ENCODE assay signal across 11 cellular contexts in genomic region chr4:174136013-174136412, GRCh38.
DNase-seq lines count a peak whose midpoint lies in the region; ATAC-seq and TF ChIP-seq lines count a peak whose summit lies in the region.
"Had no signal": no experiment of that assay in that cellular context is flagged by ENCODE, and none has a peak within 500 bp of the region (broad histone marks: within the 10 kb centered on the region; RNA-seq: fewer than 3 reads in every experiment).

No MANE protein-coding gene starts in this region.

- H3K4me1 ChIP-seq in cardiac muscle cell (ENCODE audit: low read depth) (no peaks in the 10 kb centered on the region), esophagus muscularis mucosa (peaks cover 0 to 33% (median 18%) of the 10 kb centered on the region in 4 donors), thyroid gland (peaks cover 0 to 5% of the 10 kb centered on the region in 2 donors), mucosa of descending colon (ENCODE audit: low read depth) (no peaks in the 10 kb centered on the region)
- H3K4me1 ChIP-seq: body of pancreas had no signal

- no peaks in the 10 kb centered on the region for H3K9me3 Mint-ChIP-seq in neural crest cell

- H3K9me3 ChIP-seq in cardiac muscle cell (ENCODE audit: low read depth) (no peaks in the 10 kb centered on the region), esophagus muscularis mucosa (no peaks in the 10 kb centered on the region), thyroid gland (no peaks in the 10 kb centered on the region), mucosa of descending colon (no peaks in the 10 kb centered on the region)
- H3K9me3 ChIP-seq: body of pancreas had no signal

- H3K27ac Mint-ChIP-seq in neural crest cell (ENCODE audit: unreplicated experiment) = no peak overlapping the region
- H3K27ac Mint-ChIP-seq: activated CD8-positive, alpha-beta T cell treated with anti-CD3 and anti-CD28 coated beads, Interleukin-2, amount 10 ng/mL, durations not matched to agents 7 days and 5 days had no signal

- H3K36me3 ChIP-seq in cardiac muscle cell = no peaks in the 10 kb centered on the region
- no peaks in the 10 kb centered on the region for H3K36me3 ChIP-seq in esophagus muscularis mucosa
- H3K36me3 ChIP-seq in thyroid gland = no peaks in the 10 kb centered on the region
- no peaks in the 10 kb centered on the region for H3K36me3 ChIP-seq in mucosa of descending colon (ENCODE audit: low read depth)

- H3K4me3 Mint-ChIP-seq in neural crest cell = peak overlapping the region; percentile 78
- H3K4me3 Mint-ChIP-seq: activated CD8-positive, alpha-beta T cell treated with anti-CD3 and anti-CD28 coated beads, Interleukin-2, amount 10 ng/mL, durations not matched to agents 7 days and 5 days had no signal

- 41% methylated on average over 9 of the region's 9 CpGs for WGBS in esophagus muscularis mucosa
- 40 to 46% methylated on average over 9 of the region's 9 CpGs for WGBS in thyroid gland, 2 donors

- no peak overlapping the region for H3K4me3 ChIP-seq in cardiac muscle cell
- H3K4me3 ChIP-seq in esophagus muscularis mucosa = peak overlapping the region; percentile 41 to 52 (median 46)
- no peak overlapping the region for H3K4me3 ChIP-seq in thyroid gland (replicated peaks in 1 of 3)
- H3K4me3 ChIP-seq in mucosa of descending colon = no peak overlapping the region
- H3K4me3 ChIP-seq: body of pancreas had no signal

- intact Hi-C loops in Right ventricle myocardium inferior (cut with DNase I) (no loop called here), esophagus muscularis mucosa (cut with DNase I) (no loop called here), thyroid gland (cut with DNase I) (no loop called here), mucosa of descending colon (cut with DNase I, micrococcal nuclease) (no loop called here)

- DNase-seq in cardiac muscle cell (ENCODE audit: low read depth in 1 of 2, low spot score in 1 of 2) (peak; percentile 19 to 38), Right ventricle myocardium inferior (ENCODE audit: missing footprints) (no peak), esophagus muscularis mucosa (ENCODE audit: extremely low spot score) (no peak), neural crest cell (ENCODE audit: low read depth, low spot score) (no peak), thyroid gland (no peak), Kasumi-1 (lab: John Stamatoyannopoulos, UW) (no peak), mucosa of descending colon (no peak)
- DNase-seq in stimulated activated CD8-positive, alpha-beta memory T cell treated with anti-CD3 and anti-CD28 coated beads, Interleukin-4, amount 100 ng/mL, for 48 hours = no peak
- DNase-seq: activated CD8-positive, alpha-beta T cell treated with anti-CD3 and anti-CD28 coated beads, Interleukin-2, amount 10 ng/mL, durations not matched to agents 7 days and 5 days; MV-4-11 had no signal

- H3K36me3 Mint-ChIP-seq in neural crest cell (ENCODE audit: low read depth) = no peaks in the 10 kb centered on the region

- no peak overlapping the region for H3K27ac ChIP-seq in cardiac muscle cell
- peak overlapping the region; percentile 66 to 83 (median 74) for H3K27ac ChIP-seq in esophagus muscularis mucosa (replicated peaks in 1 of 4)
- H3K27ac ChIP-seq in thyroid gland = no peak overlapping the region

- peaks cover 20% of the 10 kb centered on the region for H3K27me3 Mint-ChIP-seq in neural crest cell (ENCODE audit: low read depth)

- no peak for TF ChIP-seq POLR2A in esophagus muscularis mucosa (IDR thresholded peaks at IDR 0.05; ENCODE audit: low read depth)
- TF ChIP-seq POLR2A in thyroid gland (IDR thresholded peaks at IDR 0.05) = no peak

- H3K4me1 Mint-ChIP-seq in neural crest cell = peaks cover 15% of the 10 kb centered on the region

- H3K27me3 ChIP-seq in cardiac muscle cell = no peaks in the 10 kb centered on the region
- no peaks in the 10 kb centered on the region for H3K27me3 ChIP-seq in esophagus muscularis mucosa
- no peaks in the 10 kb centered on the region for H3K27me3 ChIP-seq in thyroid gland

- ATAC-seq in Right ventricle myocardium inferior (no peak), mucosa of descending colon (no peak)
- ATAC-seq: activated CD8-positive, alpha-beta T cell treated with anti-CD3 and anti-CD28 coated beads, Interleukin-2, amount 10 ng/mL, durations not matched to agents 7 days and 5 days; body of pancreas had no signal

- no peak for TF ChIP-seq EP300 in esophagus muscularis mucosa (IDR thresholded peaks at IDR 0.05)

- TF ChIP-seq CTCF in cardiac muscle cell (IDR thresholded peaks at IDR 0.05; ENCODE audit: low read depth, low read length) (no peak), esophagus muscularis mucosa (IDR thresholded peaks at IDR 0.05) (no peak), neural crest cell (conservative IDR thresholded peaks at IDR 0.05) (no peak), thyroid gland (IDR thresholded peaks at IDR 0.05) (no peak), mucosa of descending colon (IDR thresholded peaks at IDR 0.05) (no peak)

Comparison
In these comparisons a context has a peak if more than half of its experiments do, and no peak if none do; other contexts are left out.
1. DNase-seq: peak in cardiac muscle cell (2 of 2); none in Right ventricle myocardium inferior (single experiment), esophagus muscularis mucosa (single experiment), neural crest cell (single experiment), thyroid gland (0 of 2), Kasumi-1 (0 of 2), mucosa of descending colon (0 of 3) and stimulated activated CD8-positive, alpha-beta memory T cell treated with anti-CD3 and anti-CD28 coated beads, Interleukin-4, amount 100 ng/mL, for 48 hours (single experiment).
2. H3K27ac ChIP-seq: peak in esophagus muscularis mucosa (4 of 4); none in cardiac muscle cell (single experiment) and thyroid gland (0 of 3).
3. H3K4me3 ChIP-seq: peak in esophagus muscularis mucosa (4 of 4); none in cardiac muscle cell (single experiment), thyroid gland (0 of 3) and mucosa of descending colon (single experiment).